ENCODE assay signal across 1 cellular context in the genomic region with DNA sequence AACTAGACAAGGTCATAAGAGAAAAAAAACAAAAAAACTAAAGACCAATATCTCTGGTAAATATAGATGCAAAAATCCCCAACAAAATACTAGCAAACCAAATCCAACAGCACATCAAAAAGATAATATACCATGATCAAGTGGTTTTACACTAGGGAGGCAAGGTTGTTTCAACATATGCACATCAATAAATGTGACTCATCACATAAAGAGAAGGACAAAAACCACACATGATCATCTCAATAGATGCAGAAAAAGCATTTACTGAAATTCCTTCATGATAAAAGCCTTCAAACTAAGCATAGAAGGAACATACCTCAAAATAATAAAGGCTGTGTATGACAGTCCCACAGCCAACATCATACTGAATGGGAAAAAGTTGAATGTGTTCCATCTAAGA.
TF ChIP-seq lines count a peak whose summit lies in the region.

No MANE protein-coding gene starts in this region.

TF ChIP-seq in WTC11, 78 proteins besides CTCF, POLR2A, EP300 and RAD21 (continued from another document):
- no peak for TF ChIP-seq ZMAT4 (CRISPR knock-in tag; IDR thresholded peaks at IDR 0.05)
